ENCODE assay signal across 9 cellular contexts in the genomic region with DNA sequence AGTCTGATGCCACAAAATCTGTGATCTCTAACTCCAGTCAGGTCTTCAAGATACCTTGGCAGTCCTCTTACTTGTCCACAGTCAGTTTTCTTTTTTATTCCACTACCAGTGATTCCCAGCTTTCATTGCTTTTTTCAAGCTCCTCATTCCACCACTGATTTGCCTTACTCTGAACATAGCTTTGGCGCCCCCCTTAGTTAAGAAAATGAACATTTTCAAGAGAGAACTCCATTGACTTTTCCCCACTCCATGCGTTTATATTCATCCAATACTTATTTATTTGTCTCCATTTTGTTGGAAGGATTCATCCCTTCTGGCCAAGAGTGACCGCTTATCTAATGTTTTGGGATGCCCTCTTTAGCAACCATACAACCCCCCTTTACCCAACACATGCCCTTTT. TPM values are rescaled to one million over a fixed set of nuclear protein-coding genes. Genes with fewer than 3 reads are reported as not detected.
DNase-seq lines count a peak whose midpoint lies in the region; ATAC-seq and TF ChIP-seq lines count a peak whose summit lies in the region.
"Had no signal": no experiment of that assay in that cellular context is flagged by ENCODE, and none has a peak within 500 bp of the region (broad histone marks: within the 10 kb centered on the region; RNA-seq: fewer than 3 reads in every experiment).

No MANE protein-coding gene starts in this region.

- DNase-seq in AG20443 (ENCODE audit: low spot score): peak; percentile 45
- no peak for DNase-seq in RWPE2 (ENCODE audit: low spot score)
- peak; percentile 51 for DNase-seq in inferior parietal cortex (ENCODE audit: extremely low spot score)
- DNase-seq in caudate nucleus (lab: John Stamatoyannopoulos, UW): no peak
- DNase-seq in NCI-H510A (lab: John Stamatoyannopoulos, UW): no peak
- no peak for DNase-seq in activated naive CD8-positive, alpha-beta T cell treated with anti-CD3 and anti-CD28 coated beads for 36 hours
- DNase-seq in T-helper 2 cell: no peak
- DNase-seq: NCI-H1105 treated with DMSO at 0.1 percent for 48 hours had no signal

- H3K9me3 ChIP-seq in HEK293 (ENCODE audit: control insufficient read depth, insufficient read depth, low read depth, low read length) (no peaks in the 10 kb centered on the region), RWPE2 (ENCODE audit: severe bottlenecking) (no peaks in the 10 kb centered on the region)

- no peaks in the 10 kb centered on the region for H3K4me1 ChIP-seq in HEK293 (ENCODE audit: control insufficient read depth, insufficient read depth, low read length)
- peaks cover 13% of the 10 kb centered on the region for H3K4me1 ChIP-seq in RWPE2 (ENCODE audit: insufficient read depth, poor library complexity, severe bottlenecking)

- H3K27me3 ChIP-seq in RWPE2 (ENCODE audit: insufficient read depth, poor library complexity, severe bottlenecking): no peaks in the 10 kb centered on the region

- no peak overlapping the region for H3K27ac Mint-ChIP-seq in activated naive CD8-positive, alpha-beta T cell treated with anti-CD3 and anti-CD28 coated beads for 36 hours

- no peak overlapping the region for H3K4me3 ChIP-seq in HEK293 (ENCODE audit: low read depth, low read length)
- no peak overlapping the region for H3K4me3 ChIP-seq in RWPE2 (ENCODE audit: severe bottlenecking)

- POLR2A ChIA-PET in HEK293 (lab: Yijun Ruan, JAX): no interaction called here

- H3K27ac ChIP-seq in HEK293 (ENCODE audit: extremely low read depth, low read depth, low read length) (no peak overlapping the region), RWPE2 (ENCODE audit: poor library complexity, severe bottlenecking) (no peak overlapping the region), caudate nucleus (ENCODE audit: low read depth, low read length) (no peak overlapping the region)

- H3K36me3 Mint-ChIP-seq in activated naive CD8-positive, alpha-beta T cell treated with anti-CD3 and anti-CD28 coated beads for 36 hours: no peaks in the 10 kb centered on the region

- H3K9me3 Mint-ChIP-seq in activated naive CD8-positive, alpha-beta T cell treated with anti-CD3 and anti-CD28 coated beads for 36 hours: no peaks in the 10 kb centered on the region

- H3K4me3 Mint-ChIP-seq in activated naive CD8-positive, alpha-beta T cell treated with anti-CD3 and anti-CD28 coated beads for 36 hours: no peak overlapping the region

- ATAC-seq in RWPE2 (ENCODE audit: low read depth): no peak

- peaks cover 10% of the 10 kb centered on the region for H3K4me1 Mint-ChIP-seq in activated naive CD8-positive, alpha-beta T cell treated with anti-CD3 and anti-CD28 coated beads for 36 hours

- TF ChIP-seq CTCF in HEK293 (tag by site-specific recombination; IDR thresholded peaks at IDR 0.05): no peak
- peak; percentile 34 for TF ChIP-seq CTCF in RWPE2 (IDR thresholded peaks at IDR 0.05; ENCODE audit: poor library complexity, severe bottlenecking)

- H3K36me3 ChIP-seq in HEK293 (ENCODE audit: control insufficient read depth in 2 of 2, insufficient read depth in 1 of 2, low read length in 2 of 2) (peaks cover 0 to 33% of the 10 kb centered on the region in 2 experiments; a peak in 2 of 3 replicates), RWPE2 (ENCODE audit: low read depth) (peaks cover 97% of the 10 kb centered on the region)

- no peaks in the 10 kb centered on the region for H3K27me3 Mint-ChIP-seq in activated naive CD8-positive, alpha-beta T cell treated with anti-CD3 and anti-CD28 coated beads for 36 hours

- CTCF ChIA-PET in HEK293 (lab: Yijun Ruan, JAX): interaction anchor here (0.5 to 18.0 kb wide), 28 partner anchors 9 to 1029 kb away, joined by 3 to 593 read pairs (median 4); a partner anchor contains a TSS

TF ChIP-seq in HEK293, 187 proteins besides CTCF, POLR2A, EP300 and RAD21:
- TF ChIP-seq ZNF350 (tag by site-specific recombination; IDR thresholded peaks at IDR 0.05) (no peak), ZNF654 (tag by site-specific recombination; IDR thresholded peaks at IDR 0.05; ENCODE audit: low read depth) (0 out of 2 replicates have a peak, but pooled peaks have one; percentile 16), ZNF514 (tag by site-specific recombination; IDR thresholded peaks at IDR 0.05) (no peak), ZNF843 (tag by site-specific recombination; IDR thresholded peaks at IDR 0.05) (no peak)
- TF ChIP-seq, protein P1, sequence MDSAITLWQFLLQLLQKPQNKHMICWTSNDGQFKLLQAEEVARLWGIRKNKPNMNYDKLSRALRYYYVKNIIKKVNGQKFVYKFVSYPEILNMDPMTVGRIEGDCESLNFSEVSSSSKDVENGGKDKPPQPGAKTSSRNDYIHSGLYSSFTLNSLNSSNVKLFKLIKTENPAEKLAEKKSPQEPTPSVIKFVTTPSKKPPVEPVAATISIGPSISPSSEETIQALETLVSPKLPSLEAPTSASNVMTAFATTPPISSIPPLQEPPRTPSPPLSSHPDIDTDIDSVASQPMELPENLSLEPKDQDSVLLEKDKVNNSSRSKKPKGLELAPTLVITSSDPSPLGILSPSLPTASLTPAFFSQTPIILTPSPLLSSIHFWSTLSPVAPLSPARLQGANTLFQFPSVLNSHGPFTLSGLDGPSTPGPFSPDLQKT (IDR thresholded peaks at IDR 0.05; ENCODE audit: borderline replicate concordance, low read depth, low read length): no peak
TF ChIP-seq in HEK293: peak in this region for 1.

RNA-seq across cellular contexts. Expression of a gene that starts 33.9 kb away (rescaled TPM):
- total RNA-seq in activated naive CD8-positive, alpha-beta T cell treated with anti-CD3 and anti-CD28 coated beads for 36 hours: 10 to 100 TPM; 69.2 to 69.4 TPM

Comparison
In these comparisons a context has a peak if more than half of its experiments do, and no peak if none do; other contexts are left out.
1. DNase-seq: peak in AG20443 (single experiment) and inferior parietal cortex (single experiment); none in RWPE2 (single experiment), caudate nucleus (0 of 61), NCI-H510A (single experiment), activated naive CD8-positive, alpha-beta T cell treated with anti-CD3 and anti-CD28 coated beads for 36 hours (single experiment) and T-helper 2 cell (0 of 5).